In the genomic region with DNA sequence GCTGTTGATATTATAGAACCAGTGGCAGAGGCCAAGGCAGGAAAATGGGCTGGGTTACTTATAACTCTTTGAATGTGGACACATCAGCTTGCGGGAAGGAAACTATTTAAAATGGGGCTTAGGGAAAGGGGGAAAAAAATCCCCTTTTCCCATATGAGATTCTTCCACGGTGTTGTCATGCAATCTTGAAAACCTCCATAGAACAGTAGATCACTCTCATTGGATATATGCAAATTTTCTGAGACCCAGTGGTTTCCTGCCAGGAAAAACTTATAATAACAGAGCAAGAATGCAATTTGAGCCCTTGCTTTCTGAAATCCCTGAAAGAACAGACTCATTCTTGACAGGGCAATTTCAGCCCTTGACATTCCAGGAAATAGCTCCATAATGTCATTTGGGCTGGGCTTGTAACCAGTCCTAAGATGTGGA, we compare ENCODE assay signal across 10 cellular contexts. TPM values are rescaled to one million over a fixed set of nuclear protein-coding genes. Genes with fewer than 3 reads are reported as not detected.
DNase-seq lines count a peak whose midpoint lies in the region; ATAC-seq, FAIRE-seq and TF ChIP-seq lines count a peak whose summit lies in the region.
"Had no signal": no experiment of that assay in that cellular context is flagged by ENCODE, and none has a peak within 500 bp of the region (broad histone marks: within the 10 kb centered on the region; RNA-seq: fewer than 3 reads in every experiment).

No MANE protein-coding gene starts in this region.

- H3K23me2 ChIP-seq in H1 (ENCODE audit: low read depth, low read length), result no peaks in the 10 kb centered on the region

- H3K27ac ChIP-seq in H1 (ENCODE audit: low read depth, low read length) (no peak overlapping the region; the same call in 1 of the 2 replicates), mesendoderm (ENCODE audit: low read depth, low read length) (no peak overlapping the region)

- H3K23ac ChIP-seq in H1 (ENCODE audit: insufficient read length) (no peak overlapping the region), mesendoderm (ENCODE audit: low read length) (no peak overlapping the region)

- no peaks in the 10 kb centered on the region for H3K79me2 ChIP-seq in H1 (ENCODE audit: control insufficient read depth in 1 of 2, insufficient read depth in 2 of 2, low read length in 2 of 2)
- H3K79me2 ChIP-seq in mesendoderm (ENCODE audit: control insufficient read depth, insufficient read depth, low read length), result no peaks in the 10 kb centered on the region

- TF ChIP-seq POLR2A in H1 (IDR thresholded peaks at IDR 0.05; ENCODE audit: control extremely low read depth in 1 of 2, low read depth in 2 of 2, low read length in 2 of 2), result no peak

- no peaks in the 10 kb centered on the region for H3K79me1 ChIP-seq in H1 (ENCODE audit: low read depth, low read length)
- H3K79me1 ChIP-seq in mesendoderm (ENCODE audit: low read length), result no peaks in the 10 kb centered on the region

- H2BK12ac ChIP-seq in H1 (ENCODE audit: low read depth, low read length), result no peak overlapping the region

- H3K27me3 ChIP-seq in H1 (replicated peaks in 1 of 4; ENCODE audit: control insufficient read depth in 3 of 4, extremely low read depth in 1 of 4, insufficient read depth in 3 of 4, low read length in 3 of 4) (no peaks in the 10 kb centered on the region), mesendoderm (ENCODE audit: insufficient read depth, low read length, poor library complexity) (no peaks in the 10 kb centered on the region)

- no peak overlapping the region for H4K91ac ChIP-seq in H1 (replicated peaks; ENCODE audit: insufficient read length, low read length)

- H3K9me3 ChIP-seq in H1 (ENCODE audit: insufficient read depth in 2 of 2, low read depth in 1 of 2, low read length in 1 of 2), result no peaks in the 10 kb centered on the region

- peak overlapping the region; percentile 45; the same call in 1 of the 2 replicates for H2BK5ac ChIP-seq in H1 (ENCODE audit: low read depth, low read length)
- no peak overlapping the region for H2BK5ac ChIP-seq in mesendoderm (ENCODE audit: low read length)

- CTCF ChIA-PET in H1 (lab: Charles Lee; ENCODE audit: partially characterized antibody), result interaction anchor here (0.7 to 1.4 kb wide), 3 partner anchors 8 to 455 kb away, joined by 3 to 4 read pairs (median 3); no protein-coding TSS in a partner anchor

- H3K56ac ChIP-seq in H1 (replicated peaks; ENCODE audit: insufficient read length, low read depth, low read length), result no peak overlapping the region
- no peak overlapping the region for H3K56ac ChIP-seq in mesendoderm (ENCODE audit: low read length)

- no peak overlapping the region for H2BK15ac ChIP-seq in H1 (ENCODE audit: low read length)
- no peak overlapping the region for H2BK15ac ChIP-seq in mesendoderm (replicated peaks; ENCODE audit: low read depth)

- H3K14ac ChIP-seq in H1 (ENCODE audit: insufficient read length), result no peak overlapping the region

- H3K4me2 ChIP-seq in H1 (ENCODE audit: insufficient read depth in 1 of 2, low read depth in 2 of 2, low read length in 2 of 2) (peak overlapping the region in 1 of 2 experiments; percentile 42; a peak in 2 of 4 replicates), mesendoderm (ENCODE audit: low read length) (no peak overlapping the region)

- DNase-seq in A172 (ENCODE audit: low spot score), result peak; percentile 98
- peak; percentile 87 for DNase-seq in LHCN-M2 (ENCODE audit: low read depth)
- DNase-seq in H1 (ENCODE audit: low read depth in 1 of 2, low spot score in 2 of 2), result peak in 1 of 2 experiments; percentile 23
- peak; percentile 78 for DNase-seq in mesendoderm
- DNase-seq in activated gamma-delta T cell treated with Interleukin-2 at 50 U/mL for 16 hours, result no peak
- DNase-seq in NCI-H2171 (lab: John Stamatoyannopoulos, UW), result no peak
- no peak for DNase-seq in activated CD4-positive, CD25-positive, alpha-beta regulatory T cell (lab: John Stamatoyannopoulos, UW)
- DNase-seq: effector memory CD8-positive, alpha-beta T cell; T-helper 1 cell had no signal

- 32% methylated on average over 2 of the region's 2 CpGs; no CpG with 5 or more reads in 1 of the 2 experiments for WGBS in H1 (ENCODE audit: extremely low coverage in 1 of 2, insufficient coverage in 1 of 2, insufficient read length in 1 of 2, insufficient replicate concordance in 2 of 2, low coverage in 1 of 2, low lambda C conversion rate in 2 of 2, missing lambda C conversion rate in 1 of 2), 2 experiments
- no CpG with 5 or more reads among the region's 2 CpGs for whole genome bisulfite sequencing in mesendoderm (ENCODE audit: extremely low coverage, insufficient coverage, low lambda C conversion rate)

- FAIRE-seq in H1 (lab: Jason Lieb, UNC), result peak; percentile 48

- H4K5ac ChIP-seq in H1 (ENCODE audit: insufficient read length, low read depth, low read length), result no peak overlapping the region
- H4K5ac ChIP-seq in mesendoderm (ENCODE audit: low read length), result no peak overlapping the region

- POLR2A ChIA-PET in H1 (lab: Charles Lee; ENCODE audit: partially characterized antibody), result no interaction called here

- TF ChIP-seq CTCF in H1 (IDR thresholded peaks at IDR 0.05; ENCODE audit: control extremely low read depth in 1 of 3, insufficient read depth in 1 of 3, low read depth in 1 of 3, low read length in 3 of 3), result no peak

- H3K4me1 ChIP-seq in H1 (replicated peaks in 1 of 4; ENCODE audit: control insufficient read depth in 3 of 4, insufficient read depth in 4 of 4, low read length in 3 of 4) (peaks cover 2 to 9% (median 5%) of the 10 kb centered on the region in 4 experiments; a peak in 5 of 7 replicates), mesendoderm (ENCODE audit: control insufficient read depth, low read depth, low read length) (no peaks in the 10 kb centered on the region)

- no peak for TF ChIP-seq RAD21 in H1 (IDR thresholded peaks at IDR 0.05 in 1 of 2, conservative IDR thresholded peaks at IDR 0.05 in 1 of 2; ENCODE audit: low read depth in 2 of 2, low read length in 2 of 2)

- no peak overlapping the region for H4K8ac ChIP-seq in H1 (ENCODE audit: extremely low read depth, insufficient read depth, low read length)
- no peak overlapping the region for H4K8ac ChIP-seq in mesendoderm (ENCODE audit: low read depth, low read length)

- H3K36me3 ChIP-seq in H1 (ENCODE audit: control insufficient read depth in 2 of 4, insufficient read depth in 4 of 4, low read length in 3 of 4) (no peaks in the 10 kb centered on the region), mesendoderm (ENCODE audit: control insufficient read depth, insufficient read depth, low read length) (no peaks in the 10 kb centered on the region)

- H3K4me3 ChIP-seq in H1 (ENCODE audit: extremely low read depth in 1 of 4, insufficient read depth in 2 of 4, low read depth in 3 of 4, low read length in 4 of 4) (no peak overlapping the region), mesendoderm (ENCODE audit: low read length) (no peak overlapping the region)

- no peak overlapping the region for H3K18ac ChIP-seq in H1 (ENCODE audit: extremely low read depth, low read length)
- H3K18ac ChIP-seq in mesendoderm (ENCODE audit: low read length), result peak overlapping the region; percentile 39

- no peaks in the 10 kb centered on the region for H4K20me1 ChIP-seq in H1 (replicated peaks in 1 of 2; ENCODE audit: control insufficient read depth in 1 of 2, insufficient read depth in 2 of 2, low read length in 2 of 2)

- H2AK5ac ChIP-seq in H1 (ENCODE audit: low read depth, low read length) (no peak overlapping the region), mesendoderm (ENCODE audit: low read length) (no peak overlapping the region)

- TF ChIP-seq EP300 in H1 (IDR thresholded peaks at IDR 0.05; ENCODE audit: borderline replicate concordance in 1 of 2, low read depth in 2 of 2, low read length in 2 of 2), result no peak

- no peak overlapping the region for H2AFZ ChIP-seq in H1 (ENCODE audit: low read length)

- ATAC-seq in GM21381 (IDR thresholded peaks at IDR 0.05; ENCODE audit: unreplicated experiment), result no peak
- ATAC-seq: effector memory CD8-positive, alpha-beta T cell had no signal

- H3K4ac ChIP-seq in H1 (replicated peaks; ENCODE audit: insufficient read length, low read depth, low read length), result no peak overlapping the region
- H3K4ac ChIP-seq in mesendoderm (ENCODE audit: low read depth, low read length), result no peak overlapping the region

- H3K9ac ChIP-seq in H1 (replicated peaks in 1 of 4; ENCODE audit: extremely low read depth in 1 of 4, low read depth in 3 of 4, low read length in 3 of 4) (no peak overlapping the region), mesendoderm (ENCODE audit: low read length) (no peak overlapping the region)

- H2BK20ac ChIP-seq in H1 (ENCODE audit: low read length), result no peak overlapping the region

- H2BK120ac ChIP-seq in H1 (replicated peaks; ENCODE audit: low read depth, low read length), result no peak overlapping the region
- no peak overlapping the region for H2BK120ac ChIP-seq in mesendoderm (ENCODE audit: low read depth, low read length)

TF ChIP-seq in H1, 55 proteins besides CTCF, POLR2A, EP300 and RAD21 (continues in another document):
- TF ChIP-seq YY1 (IDR thresholded peaks at IDR 0.05; ENCODE audit: low read depth, low read length), result no peak
- TF ChIP-seq TAF1 (IDR thresholded peaks at IDR 0.05; ENCODE audit: low read depth, low read length), result peak; percentile 44; the same call in 1 of the 2 replicates
- no peak for TF ChIP-seq CBX8 (IDR thresholded peaks at IDR 0.05; ENCODE audit: borderline replicate concordance, low read depth, low read length)
- TF ChIP-seq TEAD4 (IDR thresholded peaks at IDR 0.05; ENCODE audit: low read depth, low read length), result peak; percentile 77
- TF ChIP-seq TBP (IDR thresholded peaks at IDR 0.05; ENCODE audit: low read depth, low read length), result no peak
- no peak for TF ChIP-seq MAX (IDR thresholded peaks at IDR 0.05)
- TF ChIP-seq BACH1 (IDR thresholded peaks at IDR 0.05; ENCODE audit: low read length), result peak; percentile 85

RNA-seq across cellular contexts. Expression of gene TMEM212, which starts 31.1 kb away (rescaled TPM):
- not detected in 2 replicates for total RNA-seq in A172 (2014; rRNA removed; shearing (Covaris generic))
- not detected in 2 replicates for total RNA-seq in LHCN-M2 (2014; rRNA removed)
- polyA plus RNA-seq in LHCN-M2 (2012), result not detected
- not detected in 2 replicates for total RNA-seq in H1 (2021; fragmentation: NEBNext Ultra II Directional; extraction: Animal tissue kit (Norgen Biotek cat#: 25700))
- polyA plus RNA-seq in H1 (2011; rRNA removed), result not detected in 2 replicates
- polyA plus RNA-seq in H1 (2011; cell fraction: cytosol; rRNA removed), result not detected
- polyA plus RNA-seq in H1 (2011; cell fraction: nucleus; rRNA removed), result not detected
- polyA plus RNA-seq in H1 (2012, experiment 1 of 2), result not detected in 4 replicates
- not detected for polyA plus RNA-seq in H1 (2012, experiment 2 of 2)
- not detected for polyA plus RNA-seq in H1 (2013, experiment 1 of 2)
- polyA plus RNA-seq in H1 (2013, experiment 2 of 2), result not detected
- not detected in 2 replicates for polyA minus RNA-seq in H1 (2011; rRNA and poly(A)+ RNA removed)
- polyA minus RNA-seq in H1 (2011; cell fraction: cytosol; rRNA and poly(A)+ RNA removed), result not detected
- not detected for polyA minus RNA-seq in H1 (2011; cell fraction: nucleus; rRNA and poly(A)+ RNA removed)
- not detected for polyA plus RNA-seq in mesendoderm (2013, experiment 1 of 2)
- polyA plus RNA-seq in mesendoderm (2013, experiment 2 of 2), result not detected

Comparison
In these comparisons a context has a peak if more than half of its experiments do, and no peak if none do; other contexts are left out.
1. DNase-seq: peak in A172 (single experiment), LHCN-M2 (single experiment) and mesendoderm (single experiment); none in activated gamma-delta T cell treated with Interleukin-2 at 50 U/mL for 16 hours (single experiment), NCI-H2171 (single experiment) and activated CD4-positive, CD25-positive, alpha-beta regulatory T cell (0 of 4).